8 cellular contexts compared by ENCODE assay signal in the genomic region with DNA sequence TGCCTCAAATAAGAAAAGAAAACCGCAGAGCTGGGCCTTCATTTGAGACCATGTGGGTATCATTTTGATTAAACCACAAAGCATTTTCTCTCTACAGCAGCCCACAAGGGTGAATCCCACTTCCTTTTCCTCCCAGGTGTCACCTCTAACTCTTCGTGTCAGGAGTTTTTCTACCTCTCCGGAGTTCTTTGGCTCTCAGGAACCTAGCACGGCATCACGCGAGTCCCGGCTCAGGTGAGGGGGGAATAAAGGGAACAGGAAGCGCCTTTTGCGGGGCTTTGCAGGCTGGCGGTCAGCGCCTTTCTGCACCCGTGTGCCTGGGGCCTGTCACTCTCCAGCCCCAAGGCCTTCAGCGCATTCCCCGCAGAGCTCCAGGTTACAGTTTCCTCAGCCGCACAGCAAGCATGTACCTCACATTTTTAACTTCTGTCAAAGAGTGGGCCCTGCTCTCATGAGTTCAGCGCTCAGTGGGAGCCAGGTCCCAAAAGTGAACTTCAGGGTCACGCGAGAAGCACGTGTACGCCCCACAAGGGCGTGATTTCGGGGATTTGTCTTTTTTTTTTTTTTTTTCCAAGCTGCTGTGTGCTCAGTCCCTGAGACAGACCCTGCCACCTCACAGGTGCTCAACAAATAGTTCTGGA. TPM values are rescaled to one million over a fixed set of nuclear protein-coding genes. Genes with fewer than 3 reads are reported as not detected.
DNase-seq lines count a peak whose midpoint lies in the region; ATAC-seq and TF ChIP-seq lines count a peak whose summit lies in the region.

No MANE protein-coding gene starts in this region.

- H3K9me3 Mint-ChIP-seq in CD8-positive, alpha-beta memory T cell = no peaks in the 10 kb centered on the region

- POLR2A ChIA-PET in CD8-positive, alpha-beta memory T cell (lab: Charles Lee) = interaction anchor here (0.5 to 1.8 kb wide), 11 partner anchors 14 to 940 kb away, joined by 3 to 7 read pairs (median 4); partner anchors contain the start of genes KANSL2, MCRS1 and TUBA1A

- CTCF ChIA-PET in CD8-positive, alpha-beta memory T cell (lab: Charles Lee) = interaction anchor here (0.6 to 6.1 kb wide), 17 partner anchors 9 to 264 kb away, joined by 3 to 42 read pairs (median 3); partner anchors contain the start of gene TMBIM6

- H3K4me1 ChIP-seq in CD8-positive, alpha-beta memory T cell (ENCODE audit: insufficient read depth, low read length) = peaks cover 18% of the 10 kb centered on the region

- H3K27ac ChIP-seq in CD8-positive, alpha-beta memory T cell (ENCODE audit: low read depth, low read length) = peak overlapping the region; percentile 49
- H3K27ac ChIP-seq in HL-60 (replicated peaks) (peak overlapping the region; percentile 34), layer of hippocampus (ENCODE audit: low read depth, low read length) (peak overlapping the region; percentile 79)

- H3K27me3 ChIP-seq in CD8-positive, alpha-beta memory T cell (ENCODE audit: insufficient read depth, low read length, poor library complexity, severe bottlenecking) = no peaks in the 10 kb centered on the region
- H3K27me3 ChIP-seq in HL-60 (ENCODE audit: insufficient read depth, poor library complexity, severe bottlenecking) = no peaks in the 10 kb centered on the region
- H3K27me3 ChIP-seq in layer of hippocampus (ENCODE audit: control insufficient read depth, insufficient read depth, low read length) = no peaks in the 10 kb centered on the region

- ATAC-seq in GM19463 (IDR thresholded peaks at IDR 0.05; ENCODE audit: unreplicated experiment) = peak; percentile 18

- TF ChIP-seq CTCF in HL-60 (IDR thresholded peaks at IDR 0.05; ENCODE audit: insufficient read depth, low read length) (no peak), cardiac fibroblast (IDR thresholded peaks at IDR 0.05; ENCODE audit: low read depth, low read length) (no peak)

- peaks cover 22 to 32% (median 31%) of the 10 kb centered on the region in 3 donors for H3K4me1 Mint-ChIP-seq in CD8-positive, alpha-beta memory T cell

- no peaks in the 10 kb centered on the region for H3K9me3 ChIP-seq in CD8-positive, alpha-beta memory T cell (ENCODE audit: low read length)

- peak overlapping the region; percentile 83 to 93 (median 89) for H3K4me3 Mint-ChIP-seq in CD8-positive, alpha-beta memory T cell

- peak overlapping the region; percentile 70 for H3K4me3 ChIP-seq in CD8-positive, alpha-beta memory T cell (ENCODE audit: low read length)
- H3K4me3 ChIP-seq in HL-60 (replicated peaks; ENCODE audit: insufficient read depth, low read length) = peak overlapping the region; percentile 51
- peak overlapping the region; percentile 47 to 63 for H3K4me3 ChIP-seq in cardiac fibroblast (replicated peaks in 1 of 2; ENCODE audit: low read depth in 2 of 2, low read length in 2 of 2)

- H3K27me3 Mint-ChIP-seq in CD8-positive, alpha-beta memory T cell = peaks cover 2 to 4% of the 10 kb centered on the region in 2 donors

- peak; percentile 40 to 77 (median 65) for DNase-seq in CD8-positive, alpha-beta memory T cell
- DNase-seq in HL-60 (ENCODE audit: low read depth in 1 of 2, low spot score in 1 of 2) (peak; percentile 20 to 33), T-helper 2 cell (peak in 4 of 5 experiments; percentile 14 to 90 (median 61)), cardiac fibroblast (ENCODE audit: low read depth in 2 of 2) (peak in 1 of 2 donors; percentile 22), NCI-H2196 (lab: John Stamatoyannopoulos, UW; ENCODE audit: unreplicated experiment) (no peak)
- DNase-seq in stimulated activated CD4-positive, alpha-beta T cell treated with anti-CD3 and anti-CD28 coated beads, Interleukin-4, amount 100 ng/mL, for 4 hours = peak; percentile 18 to 35

- H3K36me3 ChIP-seq in CD8-positive, alpha-beta memory T cell (ENCODE audit: insufficient read depth, low read length) = no peaks in the 10 kb centered on the region

- H3K36me3 Mint-ChIP-seq in CD8-positive, alpha-beta memory T cell = no peaks in the 10 kb centered on the region

- H3K27ac Mint-ChIP-seq in CD8-positive, alpha-beta memory T cell = peak overlapping the region; percentile 86 to 97 (median 95)

RNA-seq across cellular contexts. Expression of gene PRPF40B, which starts 0.7 kb away (rescaled TPM):
- 1 to 10 TPM; 9.0 to 9.9 TPM for total RNA-seq in CD8-positive, alpha-beta memory T cell
- 2.0 TPM for polyA plus RNA-seq in CD8-positive, alpha-beta memory T cell

RNA-seq across cellular contexts. Expression of gene FAM186B, which starts 17.2 kb away (rescaled TPM):
- total RNA-seq in CD8-positive, alpha-beta memory T cell = under 1 TPM; 0.11 to 0.15 TPM
- polyA plus RNA-seq in CD8-positive, alpha-beta memory T cell = not detected

RNA-seq across cellular contexts. Expression of gene MCRS1, which starts 54.7 kb away (rescaled TPM):
- total RNA-seq in CD8-positive, alpha-beta memory T cell = 10 to 100 TPM; 89.1 to 96.5 TPM
- polyA plus RNA-seq in CD8-positive, alpha-beta memory T cell = 61.6 TPM
